13 cellular contexts compared by ENCODE assay signal in genomic region chr15:28103402-28103801, GRCh38. TPM values are rescaled to one million over a fixed set of nuclear protein-coding genes. Genes with fewer than 3 reads are reported as not detected.
DNase-seq lines count a peak whose midpoint lies in the region; ATAC-seq and TF ChIP-seq lines count a peak whose summit lies in the region.
"Had no signal": no experiment of that assay in that cellular context is flagged by ENCODE, and none has a peak within 500 bp of the region (broad histone marks: within the 10 kb centered on the region; RNA-seq: fewer than 3 reads in every experiment).

No MANE protein-coding gene starts in this region.

- H3K27me3 Mint-ChIP-seq in activated T-cell treated with anti-CD3 and anti-CD28 coated beads, Interleukin-2, amount 50 U/mL, for 4 hours (ENCODE audit: low read depth), result peaks cover 53% of the 10 kb centered on the region
- peaks cover 38% of the 10 kb centered on the region for H3K27me3 Mint-ChIP-seq in nephron (ENCODE audit: low read depth)

- no peaks in the 10 kb centered on the region for H3K9me3 Mint-ChIP-seq in activated T-cell treated with anti-CD3 and anti-CD28 coated beads, Interleukin-2, amount 50 U/mL, for 4 hours
- H3K9me3 Mint-ChIP-seq in nephron, result no peaks in the 10 kb centered on the region

- TF ChIP-seq CTCF in C4-2B (conservative IDR thresholded peaks at IDR 0.05) (no peak), coronary artery (IDR thresholded peaks at IDR 0.05) (no peak), nephron (IDR thresholded peaks at IDR 0.05; ENCODE audit: unreplicated experiment in 3 of 3) (no peak)

- H3K27ac ChIP-seq in C4-2B, result peak overlapping the region; percentile 10
- no peak overlapping the region for H3K27ac ChIP-seq in coronary artery
- H3K27ac ChIP-seq: 22Rv1, HL-60 had no signal

- no peak for ATAC-seq in activated T-cell treated with anti-CD3 and anti-CD28 coated beads, Interleukin-2, amount 50 U/mL, for 4 hours
- no peak for ATAC-seq in HG03521 (IDR thresholded peaks at IDR 0.05; ENCODE audit: unreplicated experiment)
- ATAC-seq in GM18867 (IDR thresholded peaks at IDR 0.05; ENCODE audit: unreplicated experiment), result no peak

- peak overlapping the region; percentile 13 for H3K4me3 Mint-ChIP-seq in activated T-cell treated with anti-CD3 and anti-CD28 coated beads, Interleukin-2, amount 50 U/mL, for 4 hours
- H3K4me3 Mint-ChIP-seq in nephron, result peak overlapping the region; percentile 13 to 62 (median 14)

- H3K27ac Mint-ChIP-seq in nephron, result no peak overlapping the region

- peaks cover 22% of the 10 kb centered on the region for H3K4me1 Mint-ChIP-seq in activated T-cell treated with anti-CD3 and anti-CD28 coated beads, Interleukin-2, amount 50 U/mL, for 4 hours (ENCODE audit: low read depth)
- peaks cover 15% of the 10 kb centered on the region for H3K4me1 Mint-ChIP-seq in nephron

- no peak for DNase-seq in activated T-cell treated with anti-CD3 and anti-CD28 coated beads, Interleukin-2, amount 50 U/mL, for 4 hours
- DNase-seq in activated T-cell treated with anti-CD3 and anti-CD28 coated beads, Interleukin-2, amount 50 U/mL, for 48 hours, result no peak
- DNase-seq in coronary artery (ENCODE audit: low spot score), result peak; percentile 33
- DNase-seq in NCI-H1417 (lab: John Stamatoyannopoulos, UW), result no peak
- DNase-seq: DMS53, GF-D8, IMR-90 had no signal

- H3K4me3 ChIP-seq in coronary artery, result no peak overlapping the region

- no peaks in the 10 kb centered on the region for H3K36me3 Mint-ChIP-seq in activated T-cell treated with anti-CD3 and anti-CD28 coated beads, Interleukin-2, amount 50 U/mL, for 4 hours (ENCODE audit: insufficient read depth)
- H3K36me3 Mint-ChIP-seq in nephron (ENCODE audit: low read depth), result no peaks in the 10 kb centered on the region

RNA-seq across cellular contexts. Expression of gene OCA2, which starts 4.3 kb away (rescaled TPM):
- not detected for total RNA-seq in activated T-cell treated with anti-CD3 and anti-CD28 coated beads, Interleukin-2, amount 50 U/mL, for 4 hours
